8 cellular contexts compared by ENCODE assay signal in genomic region chr5:113678924-113679575, GRCh38.
DNase-seq lines count a peak whose midpoint lies in the region; ATAC-seq, FAIRE-seq and TF ChIP-seq lines count a peak whose summit lies in the region.

No MANE protein-coding gene starts in this region.

- DNase-seq in A549 (ENCODE audit: low read depth in 1 of 2, low spot score in 1 of 2) (peak; percentile 41 to 43), NCI-H69 (lab: John Stamatoyannopoulos, UW) (peak; percentile 66), GM12878 (ENCODE audit: low read depth, low spot score) (peak; percentile 8), kidney (no peak), tibial artery (no peak)
- no peak for DNase-seq in activated T-cell treated with anti-CD3 and anti-CD28 coated beads, Interleukin-2, amount 50 U/mL, for 24 hours

- H3K27me3 ChIP-seq in GM12878 (replicated peaks in 1 of 2; ENCODE audit: control insufficient read depth in 2 of 2, insufficient read depth in 2 of 2, low read length in 1 of 2): no peaks in the 10 kb centered on the region
- H3K27me3 ChIP-seq in tibial artery: no peaks in the 10 kb centered on the region

- H3K79me2 ChIP-seq in GM12878 (ENCODE audit: control insufficient read depth, insufficient read depth, low read length): no peaks in the 10 kb centered on the region

- FAIRE-seq in A549 (lab: Jason Lieb, UNC) (no peak), G401.6 (lab: Jason Lieb, UNC) (peak; percentile 83), GM12878 (lab: Jason Lieb, UNC) (peak; percentile 74), kidney (lab: Jason Lieb, UNC) (peak; percentile 92)

- POLR2A ChIA-PET in A549 (lab: Yijun Ruan, JAX): no interaction called here
- POLR2A ChIA-PET in GM12878 (lab: Charles Lee): no interaction called here

- H2AFZ ChIP-seq in GM12878 (ENCODE audit: control insufficient read depth, low read depth, low read length): no peak overlapping the region

- peaks cover 7% of the 10 kb centered on the region for H3K27me3 Mint-ChIP-seq in activated T-cell treated with anti-CD3 and anti-CD28 coated beads, Interleukin-2, amount 50 U/mL, for 24 hours

- H3K4me3 ChIP-seq in A549 (no peak overlapping the region), GM12878 (no peak overlapping the region), kidney (ENCODE audit: low read length in 2 of 2) (no peak overlapping the region), tibial artery (no peak overlapping the region)

- peaks cover 7% of the 10 kb centered on the region; the same call in 2 of the 3 replicates for H3K9me3 ChIP-seq in A549
- peaks cover 2% of the 10 kb centered on the region; the same call in 2 of the 3 replicates for H3K9me3 ChIP-seq in GM12878 (replicated peaks; ENCODE audit: control insufficient read depth, insufficient read depth, low read length)
- no peaks in the 10 kb centered on the region for H3K9me3 ChIP-seq in kidney (ENCODE audit: control insufficient read depth in 1 of 2, low read length in 2 of 2)
- no peaks in the 10 kb centered on the region for H3K9me3 ChIP-seq in tibial artery

- H3K36me3 Mint-ChIP-seq in activated T-cell treated with anti-CD3 and anti-CD28 coated beads, Interleukin-2, amount 50 U/mL, for 24 hours (ENCODE audit: low read depth): no peaks in the 10 kb centered on the region

- TF ChIP-seq EP300 in A549 (IDR thresholded peaks at IDR 0.05) (no peak), GM12878 (IDR thresholded peaks at IDR 0.05; ENCODE audit: borderline replicate concordance in 1 of 2, control insufficient read depth in 1 of 2, low read depth in 2 of 2, low read length in 2 of 2) (no peak)

- in situ Hi-C loops in GM12878 (cut with MboI): loop anchor here (25.0 kb wide), 1 partner anchor 633 kb away; no protein-coding TSS in a partner anchor

- no peaks in the 10 kb centered on the region for H4K20me1 ChIP-seq in GM12878 (ENCODE audit: control insufficient read depth, insufficient read depth)

- BruUV-seq in GM12878 (replicated peaks; lab: Mats Ljungman, UMichigan): no TSS peak

- CTCF ChIA-PET in A549 (lab: Yijun Ruan, JAX): interaction anchor here (0.7 to 6.1 kb wide), 14 partner anchors 9 to 1391 kb away, joined by 3 to 49 read pairs (median 4); no protein-coding TSS in a partner anchor
- CTCF ChIA-PET in GM12878 (lab: Yijun Ruan, JAX): interaction anchor here (0.6 to 5.7 kb wide), 17 partner anchors 9 to 1419 kb away, joined by 3 to 42 read pairs (median 4); no protein-coding TSS in a partner anchor

- peaks cover 2% of the 10 kb centered on the region for H3K9me3 Mint-ChIP-seq in activated T-cell treated with anti-CD3 and anti-CD28 coated beads, Interleukin-2, amount 50 U/mL, for 24 hours

- H3K4me3 Mint-ChIP-seq in activated T-cell treated with anti-CD3 and anti-CD28 coated beads, Interleukin-2, amount 50 U/mL, for 24 hours: no peak overlapping the region

- ATAC-seq in A549 (peak; percentile 88), HG02938 (IDR thresholded peaks at IDR 0.05; ENCODE audit: unreplicated experiment) (peak; percentile 58), GM12878 (peak; percentile 96)

- no peaks in the 10 kb centered on the region for H3K4me1 Mint-ChIP-seq in activated T-cell treated with anti-CD3 and anti-CD28 coated beads, Interleukin-2, amount 50 U/mL, for 24 hours (ENCODE audit: low read depth)

- peak; percentile 79 to 85 for TF ChIP-seq RAD21 in A549 (conservative IDR thresholded peaks at IDR 0.05 in 1 of 2, IDR thresholded peaks at IDR 0.05 in 1 of 2)
- peak; percentile 97 for TF ChIP-seq RAD21 in GM12878 (IDR thresholded peaks at IDR 0.05; ENCODE audit: insufficient read depth, low read depth, low read length)

- intact Hi-C loops in GM12878 (cut with micrococcal nuclease; ENCODE audit: unreplicated experiment) (loop anchor here (1.0 to 10.0 kb wide), 6 partner anchors 546 to 1568 kb away; no protein-coding TSS in a partner anchor), kidney (cut with DNase I) (no loop called here), tibial artery (cut with DNase I; ENCODE audit: low total_unique reads) (loop anchor here (2.0 kb wide), 1 partner anchor 770 kb away; no protein-coding TSS in a partner anchor)

- no peaks in the 10 kb centered on the region for H3K36me3 ChIP-seq in GM12878 (ENCODE audit: control insufficient read depth in 2 of 2, insufficient read depth in 2 of 2, low read length in 1 of 2)
- H3K36me3 ChIP-seq in kidney (ENCODE audit: control insufficient read depth in 1 of 2, insufficient read depth in 2 of 2, low read length in 2 of 2): no peaks in the 10 kb centered on the region
- no peaks in the 10 kb centered on the region for H3K36me3 ChIP-seq in tibial artery

- no peak overlapping the region for H3K4me2 ChIP-seq in A549
- H3K4me2 ChIP-seq in GM12878 (ENCODE audit: control insufficient read depth, insufficient read depth): no peak overlapping the region

- RAD21 ChIA-PET in GM12878 (lab: Charles Lee; ENCODE audit: unreplicated experiment): interaction anchor here (0.8 to 2.2 kb wide), 5 partner anchors 31 to 771 kb away, joined by 3 to 10 read pairs (median 5); no protein-coding TSS in a partner anchor

- TF ChIP-seq CTCF in A549 (IDR thresholded peaks at IDR 0.05) (peak; percentile 74), GM12878 (IDR thresholded peaks at IDR 0.05 in 2 of 3, conservative IDR thresholded peaks at IDR 0.05 in 1 of 3; ENCODE audit: control insufficient read depth in 2 of 3, extremely low read depth in 1 of 3, insufficient read depth in 1 of 3, low read depth in 3 of 3, low read length in 3 of 3) (peak; percentile 66 to 83 (median 68)), kidney (IDR thresholded peaks at IDR 0.05; ENCODE audit: borderline replicate concordance, extremely low read depth, insufficient read depth) (peak; percentile 63), tibial artery (IDR thresholded peaks at IDR 0.05) (peak; percentile 48 to 50)

- no peak overlapping the region for H3K27ac ChIP-seq in A549
- no peak overlapping the region for H3K27ac ChIP-seq in GM12878 (ENCODE audit: control insufficient read depth, insufficient read depth)
- no peak overlapping the region for H3K27ac ChIP-seq in kidney (ENCODE audit: low read depth in 2 of 2, low read length in 2 of 2)
- H3K27ac ChIP-seq in tibial artery: no peak overlapping the region

- no peak overlapping the region for H3K9ac ChIP-seq in GM12878 (ENCODE audit: control insufficient read depth, insufficient read depth, low read length)
- no peak overlapping the region for H3K9ac ChIP-seq in kidney (ENCODE audit: low read length in 2 of 2)

- H3K27ac Mint-ChIP-seq in activated T-cell treated with anti-CD3 and anti-CD28 coated beads, Interleukin-2, amount 50 U/mL, for 24 hours: no peak overlapping the region

- SMC1A ChIA-PET in GM12878 (lab: Charles Lee; ENCODE audit: uncharacterized antibody, unreplicated experiment): interaction anchor here (0.8 to 3.2 kb wide), 9 partner anchors 11 to 1567 kb away, joined by 3 to 35 read pairs (median 3); no protein-coding TSS in a partner anchor

- H3K4me1 ChIP-seq in A549 (no peaks in the 10 kb centered on the region), GM12878 (ENCODE audit: control insufficient read depth, insufficient read depth, low read length) (no peaks in the 10 kb centered on the region), kidney (ENCODE audit: control insufficient read depth in 1 of 2, insufficient read depth in 1 of 2, low read depth in 1 of 2, low read length in 2 of 2) (no peaks in the 10 kb centered on the region), tibial artery (no peaks in the 10 kb centered on the region)

- 28% methylated on average over 7 of the region's 7 CpGs for WGBS in A549 (ENCODE audit: missing lambda C conversion rate)
- WGBS in GM12878 (ENCODE audit: insufficient coverage, insufficient replicate concordance, low lambda C conversion rate, missing lambda C conversion rate): 44% methylated on average over 7 of the region's 7 CpGs

- TF ChIP-seq POLR2A in A549 (IDR thresholded peaks at IDR 0.05; ENCODE audit: low read length) (no peak), GM12878 (IDR thresholded peaks at IDR 0.05; ENCODE audit: low read depth, low read length) (no peak)

TF ChIP-seq in A549, 52 proteins besides CTCF, POLR2A, EP300 and RAD21 (continues in another document):
- peak; percentile 65 for TF ChIP-seq SMC3 (IDR thresholded peaks at IDR 0.05)

TF ChIP-seq in GM12878, 131 proteins besides CTCF, POLR2A, EP300 and RAD21:
- TF ChIP-seq SMC3 (IDR thresholded peaks at IDR 0.05; ENCODE audit: borderline replicate concordance, low read length) (peak; percentile 78), ATF7 (IDR thresholded peaks at IDR 0.05; ENCODE audit: low read depth) (no peak), SREBF1 (IDR thresholded peaks at IDR 0.05; ENCODE audit: low read length) (no peak), FOXK2 (IDR thresholded peaks at IDR 0.05) (no peak)

Comparison
In these comparisons a context has a peak if more than half of its experiments do, and no peak if none do; other contexts are left out.
1. DNase-seq: peak in A549 (2 of 2), NCI-H69 (single experiment) and GM12878 (single experiment); none in kidney (single experiment), tibial artery (0 of 2) and activated T-cell treated with anti-CD3 and anti-CD28 coated beads, Interleukin-2, amount 50 U/mL, for 24 hours (single experiment).
2. Of the 24 proteins assayed by ChIP-seq in both GM12878 and A549: peak only in GM12878: none; only in A549: none; in both: CTCF, RAD21 and SMC3; in neither: 21.
3. Peak in every context shown above with its lines, with median percentiles within 50 percentile points of each other: ATAC-seq and CTCF ChIP-seq.